ENCODE assay signal across 1 cellular context in the genomic region with DNA sequence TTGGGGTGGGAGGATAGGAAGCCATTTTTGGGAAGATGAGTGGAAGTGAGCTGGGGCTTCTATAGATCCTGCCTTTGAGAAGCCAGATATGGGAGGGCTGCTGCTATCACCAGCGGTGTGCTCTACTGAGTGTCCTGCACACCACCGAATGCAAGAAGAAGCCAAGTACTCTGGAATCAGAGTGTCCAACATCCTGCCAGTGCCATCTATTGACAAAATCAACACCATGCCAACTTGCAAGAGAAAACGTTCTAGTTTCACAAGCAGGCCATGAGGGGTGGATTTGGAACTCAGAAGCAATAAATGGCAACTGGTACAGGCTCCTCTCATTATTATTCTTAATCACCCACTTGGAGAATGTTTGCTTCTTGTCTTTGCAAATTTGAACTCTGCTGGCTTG.
TF ChIP-seq lines count a peak whose summit lies in the region.

No MANE protein-coding gene starts in this region.

TF ChIP-seq in HepG2, 621 proteins besides CTCF, POLR2A, EP300 and RAD21 (continued from another document):
- TF ChIP-seq, protein P1, sequence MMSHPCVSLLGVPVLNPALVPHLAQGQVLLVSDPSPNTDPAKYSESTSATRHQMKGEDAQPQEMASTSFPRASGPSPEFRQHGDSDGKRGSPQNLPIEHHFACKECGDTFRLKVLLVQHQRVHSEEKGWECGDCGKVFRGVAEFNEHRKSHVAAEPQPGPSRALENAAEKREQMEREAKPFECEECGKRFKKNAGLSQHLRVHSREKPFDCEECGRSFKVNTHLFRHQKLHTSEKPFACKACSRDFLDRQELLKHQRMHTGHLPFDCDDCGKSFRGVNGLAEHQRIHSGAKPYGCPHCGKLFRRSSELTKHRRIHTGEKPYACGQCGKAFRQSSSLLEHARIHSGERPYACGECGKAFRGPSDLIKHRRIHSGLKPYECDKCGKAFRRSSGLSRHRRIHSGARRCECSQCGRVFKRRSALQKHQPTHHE (CRISPR knock-in tag; IDR thresholded peaks at IDR 0.05; ENCODE audit: borderline replicate concordance) = no peak
- TF ChIP-seq, protein P2, sequence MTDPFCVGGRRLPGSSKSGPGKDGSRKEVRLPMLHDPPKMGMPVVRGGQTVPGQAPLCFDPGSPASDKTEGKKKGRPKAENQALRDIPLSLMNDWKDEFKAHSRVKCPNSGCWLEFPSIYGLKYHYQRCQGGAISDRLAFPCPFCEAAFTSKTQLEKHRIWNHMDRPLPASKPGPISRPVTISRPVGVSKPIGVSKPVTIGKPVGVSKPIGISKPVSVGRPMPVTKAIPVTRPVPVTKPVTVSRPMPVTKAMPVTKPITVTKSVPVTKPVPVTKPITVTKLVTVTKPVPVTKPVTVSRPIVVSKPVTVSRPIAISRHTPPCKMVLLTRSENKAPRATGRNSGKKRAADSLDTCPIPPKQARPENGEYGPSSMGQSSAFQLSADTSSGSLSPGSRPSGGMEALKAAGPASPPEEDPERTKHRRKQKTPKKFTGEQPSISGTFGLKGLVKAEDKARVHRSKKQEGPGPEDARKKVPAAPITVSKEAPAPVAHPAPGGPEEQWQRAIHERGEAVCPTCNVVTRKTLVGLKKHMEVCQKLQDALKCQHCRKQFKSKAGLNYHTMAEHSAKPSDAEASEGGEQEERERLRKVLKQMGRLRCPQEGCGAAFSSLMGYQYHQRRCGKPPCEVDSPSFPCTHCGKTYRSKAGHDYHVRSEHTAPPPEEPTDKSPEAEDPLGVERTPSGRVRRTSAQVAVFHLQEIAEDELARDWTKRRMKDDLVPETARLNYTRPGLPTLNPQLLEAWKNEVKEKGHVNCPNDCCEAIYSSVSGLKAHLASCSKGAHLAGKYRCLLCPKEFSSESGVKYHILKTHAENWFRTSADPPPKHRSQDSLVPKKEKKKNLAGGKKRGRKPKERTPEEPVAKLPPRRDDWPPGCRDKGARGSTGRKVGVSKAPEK (CRISPR knock-in tag; IDR thresholded peaks at IDR 0.05; ENCODE audit: borderline replicate concordance) = no peak
- no peak for TF ChIP-seq HES4 (CRISPR knock-in tag; IDR thresholded peaks at IDR 0.05; ENCODE audit: borderline replicate concordance)
